Comparison of ENCODE assay signal across 1 cellular context in genomic region chr9:134967547-134967930, GRCh38.
TF ChIP-seq lines count a peak whose summit lies in the region.

No MANE protein-coding gene starts in this region.

TF ChIP-seq in WTC11, 78 proteins besides CTCF, POLR2A, EP300 and RAD21 (continued from another document):
- TF ChIP-seq, protein P1, sequence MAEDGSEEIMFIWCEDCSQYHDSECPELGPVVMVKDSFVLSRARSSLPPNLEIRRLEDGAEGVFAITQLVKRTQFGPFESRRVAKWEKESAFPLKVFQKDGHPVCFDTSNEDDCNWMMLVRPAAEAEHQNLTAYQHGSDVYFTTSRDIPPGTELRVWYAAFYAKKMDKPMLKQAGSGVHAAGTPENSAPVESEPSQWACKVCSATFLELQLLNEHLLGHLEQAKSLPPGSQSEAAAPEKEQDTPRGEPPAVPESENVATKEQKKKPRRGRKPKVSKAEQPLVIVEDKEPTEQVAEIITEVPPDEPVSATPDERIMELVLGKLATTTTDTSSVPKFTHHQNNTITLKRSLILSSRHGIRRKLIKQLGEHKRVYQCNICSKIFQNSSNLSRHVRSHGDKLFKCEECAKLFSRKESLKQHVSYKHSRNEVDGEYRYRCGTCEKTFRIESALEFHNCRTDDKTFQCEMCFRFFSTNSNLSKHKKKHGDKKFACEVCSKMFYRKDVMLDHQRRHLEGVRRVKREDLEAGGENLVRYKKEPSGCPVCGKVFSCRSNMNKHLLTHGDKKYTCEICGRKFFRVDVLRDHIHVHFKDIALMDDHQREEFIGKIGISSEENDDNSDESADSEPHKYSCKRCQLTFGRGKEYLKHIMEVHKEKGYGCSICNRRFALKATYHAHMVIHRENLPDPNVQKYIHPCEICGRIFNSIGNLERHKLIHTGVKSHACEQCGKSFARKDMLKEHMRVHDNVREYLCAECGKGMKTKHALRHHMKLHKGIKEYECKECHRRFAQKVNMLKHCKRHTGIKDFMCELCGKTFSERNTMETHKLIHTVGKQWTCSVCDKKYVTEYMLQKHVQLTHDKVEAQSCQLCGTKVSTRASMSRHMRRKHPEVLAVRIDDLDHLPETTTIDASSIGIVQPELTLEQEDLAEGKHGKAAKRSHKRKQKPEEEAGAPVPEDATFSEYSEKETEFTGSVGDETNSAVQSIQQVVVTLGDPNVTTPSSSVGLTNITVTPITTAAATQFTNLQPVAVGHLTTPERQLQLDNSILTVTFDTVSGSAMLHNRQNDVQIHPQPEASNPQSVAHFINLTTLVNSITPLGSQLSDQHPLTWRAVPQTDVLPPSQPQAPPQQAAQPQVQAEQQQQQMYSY (CRISPR knock-in tag; IDR thresholded peaks at IDR 0.05) = no peak
- TF ChIP-seq TP53 (CRISPR knock-in tag; IDR thresholded peaks at IDR 0.05) (no peak), ATF3 (CRISPR knock-in tag; conservative IDR thresholded peaks at IDR 0.05) (no peak), GRHL2 (CRISPR knock-in tag; IDR thresholded peaks at IDR 0.05; ENCODE audit: insufficient replicate concordance, severe bottlenecking) (no peak), STAT6 (CRISPR knock-in tag; conservative IDR thresholded peaks at IDR 0.05; ENCODE audit: low read depth) (no peak), ZNF263 (CRISPR knock-in tag; IDR thresholded peaks at IDR 0.05; ENCODE audit: low read depth) (no peak), KAT7 (CRISPR knock-in tag; IDR thresholded peaks at IDR 0.05; ENCODE audit: borderline replicate concordance) (no peak), NFATC4 (CRISPR knock-in tag; IDR thresholded peaks at IDR 0.05) (no peak)
